Comparison of ENCODE assay signal across 13 cellular contexts in the genomic region with DNA sequence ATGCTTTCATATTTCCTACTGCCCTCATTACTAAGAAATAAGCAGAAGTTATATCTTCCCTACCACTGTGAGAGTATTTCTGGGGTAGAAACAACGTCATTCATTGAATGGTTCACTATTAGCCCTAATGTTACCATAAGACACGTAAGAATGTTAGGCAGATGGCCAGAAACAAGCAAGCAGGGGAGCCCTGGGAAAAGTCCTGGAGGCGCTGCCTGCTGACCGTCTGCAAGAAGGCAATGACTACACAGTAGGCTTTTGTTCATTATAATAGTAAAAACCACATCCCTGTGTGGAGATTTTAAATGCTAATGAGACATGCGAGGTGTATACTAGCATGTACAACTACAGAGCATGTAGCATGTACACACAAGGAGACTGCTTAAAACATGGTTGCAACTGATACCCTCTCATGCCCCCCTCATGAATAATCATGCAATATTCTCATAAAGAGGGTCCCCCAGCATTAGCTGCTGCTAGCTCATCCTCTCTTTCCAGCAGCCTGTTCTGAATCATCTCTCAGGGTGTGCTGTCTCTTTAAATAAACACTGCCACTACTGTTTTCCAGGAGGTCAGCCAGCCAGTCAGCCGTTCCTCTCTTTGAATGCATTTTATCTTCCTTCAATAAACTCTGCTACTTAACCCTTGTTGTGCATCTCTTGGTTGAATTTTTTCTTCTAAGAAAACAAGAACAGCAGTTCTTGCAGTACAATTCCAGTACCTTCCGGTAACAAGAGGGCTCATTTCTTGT. TPM values are rescaled to one million over a fixed set of nuclear protein-coding genes. Genes with fewer than 3 reads are reported as not detected.
A peak's percentile ranks its signal among the peaks of the same experiment; 100 is the strongest.
DNase-seq lines count a peak whose midpoint lies in the region; ATAC-seq and TF ChIP-seq lines count a peak whose summit lies in the region.
"Had no signal": no experiment of that assay in that cellular context is flagged by ENCODE, and none has a peak within 500 bp of the region (broad histone marks: within the 10 kb centered on the region; RNA-seq: fewer than 3 reads in every experiment).

No MANE protein-coding gene starts in this region.

- no peak for TF ChIP-seq POLR2A in stomach (IDR thresholded peaks at IDR 0.05)

- no peaks in the 10 kb centered on the region for H3K9me3 ChIP-seq in stomach
- H3K9me3 ChIP-seq: SK-N-SH, upper lobe of left lung had no signal

- no peaks in the 10 kb centered on the region for H3K9me3 Mint-ChIP-seq in stimulated activated naive B cell treated with anti-CD40 and anti-IgM and Interleukin-4, amounts not matched to agents 10 μg/mL and 1 μg/mL and 100 μg/mL, for 72 hours

- no peak for TF ChIP-seq CTCF in stomach (IDR thresholded peaks at IDR 0.05)

- peaks cover 27 to 45% of the 10 kb centered on the region in 2 donors for H3K36me3 Mint-ChIP-seq in stimulated activated naive B cell treated with anti-CD40 and anti-IgM and Interleukin-4, amounts not matched to agents 10 μg/mL and 1 μg/mL and 100 μg/mL, for 72 hours

- TF ChIP-seq EP300 in stomach (IDR thresholded peaks at IDR 0.05), result no peak

- no peaks in the 10 kb centered on the region for H3K27me3 ChIP-seq in stomach
- H3K27me3 ChIP-seq: upper lobe of left lung had no signal

- no peak for ATAC-seq in stimulated activated naive B cell treated with anti-CD40 and anti-IgM and Interleukin-4, amounts not matched to agents 10 μg/mL and 1 μg/mL and 100 μg/mL, for 72 hours (replicated peaks)

- DNase-seq in G401 (ENCODE audit: low spot score) (peak; percentile 27), astrocyte of the hippocampus (ENCODE audit: low read depth, low spot score) (peak; percentile 87), hippocampal formation (lab: John Stamatoyannopoulos, UW) (peak; percentile 7 to 60), pons (ENCODE audit: low spot score) (peak; percentile 88), OCI-M2 (lab: John Stamatoyannopoulos, UW; ENCODE audit: unreplicated experiment) (no peak), stomach (no peak)
- DNase-seq in stimulated activated naive B cell treated with anti-CD40 and anti-IgM and Interleukin-4, amounts not matched to agents 10 μg/mL and 1 μg/mL and 100 μg/mL, for 72 hours, result no peak
- no peak for DNase-seq in stimulated activated naive CD4-positive, alpha-beta T cell treated with Interleukin-2 at 50 U/mL for 16 hours (lab: John Stamatoyannopoulos, UW)
- DNase-seq: activated naive CD4-positive, alpha-beta T cell treated with Interleukin-2 at 50 U/mL for 16 hours; H7; NCI-H526 treated with DMSO at 0.1 percent for 48 hours; SK-N-SH; upper lobe of left lung had no signal

- no peak overlapping the region for H3K27ac Mint-ChIP-seq in stimulated activated naive B cell treated with anti-CD40 and anti-IgM and Interleukin-4, amounts not matched to agents 10 μg/mL and 1 μg/mL and 100 μg/mL, for 72 hours

- H3K4me1 ChIP-seq in stomach, result peaks cover 0 to 19% (median 7%) of the 10 kb centered on the region in 4 donors
- H3K4me1 ChIP-seq: upper lobe of left lung had no signal

- H3K4me3 ChIP-seq in stomach, result no peak overlapping the region
- H3K4me3 ChIP-seq: upper lobe of left lung had no signal

- no peak overlapping the region for H3K27ac ChIP-seq in stomach
- H3K27ac ChIP-seq: upper lobe of left lung had no signal

- no peaks in the 10 kb centered on the region for H3K4me1 Mint-ChIP-seq in stimulated activated naive B cell treated with anti-CD40 and anti-IgM and Interleukin-4, amounts not matched to agents 10 μg/mL and 1 μg/mL and 100 μg/mL, for 72 hours

- 53 to 64% (median 61%) methylated on average over 7 of the region's 7 CpGs for WGBS in stomach, 5 donors

- H3K36me3 ChIP-seq in stomach, result peaks cover 21 to 96% (median 89%) of the 10 kb centered on the region in 4 donors

- H3K27me3 Mint-ChIP-seq in stimulated activated naive B cell treated with anti-CD40 and anti-IgM and Interleukin-4, amounts not matched to agents 10 μg/mL and 1 μg/mL and 100 μg/mL, for 72 hours, result no peaks in the 10 kb centered on the region

- in situ Hi-C loops in G401 (cut with HindIII; ENCODE audit: low sequenced_read_pairs), result no loop called here

- intact Hi-C loops in stomach (cut with DNase I; ENCODE audit: low total_unique reads), result no loop called here

- H3K4me3 Mint-ChIP-seq in stimulated activated naive B cell treated with anti-CD40 and anti-IgM and Interleukin-4, amounts not matched to agents 10 μg/mL and 1 μg/mL and 100 μg/mL, for 72 hours, result no peak overlapping the region

RNA-seq across cellular contexts. Expression of gene SUCLG1, which starts 23.6 kb away (rescaled TPM):
- 33.3 and 49.6 TPM in 2 replicates for total RNA-seq in G401 (2014; rRNA removed; shearing (Covaris generic))
- 10 to 100 TPM; 19.6 to 98.6 (median 83.7) TPM for total RNA-seq in stomach
- polyA plus RNA-seq in stomach, result 100 to 1,000 TPM in 2 of 3 donors, 10 to 100 TPM in 1; 89.0 to 115 (median 102) TPM

Comparison
In these comparisons a context has a peak if more than half of its experiments do, and no peak if none do; other contexts are left out.
1. DNase-seq: peak in G401 (single experiment), astrocyte of the hippocampus (single experiment), hippocampal formation (2 of 2) and pons (single experiment); none in OCI-M2 (single experiment), stomach (single experiment), stimulated activated naive B cell treated with anti-CD40 and anti-IgM and Interleukin-4, amounts not matched to agents 10 μg/mL and 1 μg/mL and 100 μg/mL, for 72 hours (single experiment) and stimulated activated naive CD4-positive, alpha-beta T cell treated with Interleukin-2 at 50 U/mL for 16 hours (single experiment).